ENCODE assay signal across 18 cellular contexts in genomic region chr14:73802431-73803188, GRCh38. TPM values are rescaled to one million over a fixed set of nuclear protein-coding genes. Genes with fewer than 3 reads are reported as not detected.
A peak's percentile ranks its signal among the peaks of the same experiment; 100 is the strongest.
DNase-seq lines count a peak whose midpoint lies in the region; ATAC-seq, FAIRE-seq and TF ChIP-seq lines count a peak whose summit lies in the region.
"Had no signal": no experiment of that assay in that cellular context is flagged by ENCODE, and none has a peak within 500 bp of the region (broad histone marks: within the 10 kb centered on the region; RNA-seq: fewer than 3 reads in every experiment).

No MANE protein-coding gene starts in this region.

- BruUV-seq in GM12878 (replicated peaks; lab: Mats Ljungman, UMichigan) (no TSS peak), HepG2 (replicated peaks; lab: Mats Ljungman, UMichigan) (no TSS peak)

- H4K20me1 ChIP-seq in GM12878 (ENCODE audit: control insufficient read depth, insufficient read depth): no peaks in the 10 kb centered on the region
- H4K20me1 ChIP-seq in HepG2 (ENCODE audit: insufficient read depth, low read length): no peaks in the 10 kb centered on the region

- H3K4me3 Mint-ChIP-seq in type B pancreatic cell: no peak overlapping the region
- no peak overlapping the region for H3K4me3 Mint-ChIP-seq in T-helper 2 cell treated with Interferon-gamma antibody and Interleukin-4, amounts not matched to agents 5 μg/mL and 100 μg/mL, for 36 hours
- H3K4me3 Mint-ChIP-seq: HFFc6 had no signal

- ATAC-seq in GM12878: peak; percentile 61
- ATAC-seq in HepG2: peak; percentile 92

- no peaks in the 10 kb centered on the region for H3K27me3 Mint-ChIP-seq in type B pancreatic cell
- H3K27me3 Mint-ChIP-seq in T-helper 2 cell treated with Interferon-gamma antibody and Interleukin-4, amounts not matched to agents 5 μg/mL and 100 μg/mL, for 36 hours (ENCODE audit: low read depth): no peaks in the 10 kb centered on the region

- TF ChIP-seq CTCF in GM12878 (IDR thresholded peaks at IDR 0.05 in 2 of 3, conservative IDR thresholded peaks at IDR 0.05 in 1 of 3; ENCODE audit: control insufficient read depth in 2 of 3, extremely low read depth in 1 of 3, insufficient read depth in 1 of 3, low read depth in 3 of 3, low read length in 3 of 3) (no peak), HepG2 (CRISPR knock-in tag; IDR thresholded peaks at IDR 0.05) (peak; percentile 12; the same call in 1 of the 2 replicates), type B pancreatic cell (conservative IDR thresholded peaks at IDR 0.05) (no peak)

- WGBS in GM12878 (ENCODE audit: insufficient coverage, insufficient replicate concordance, low lambda C conversion rate, missing lambda C conversion rate): 88% methylated on average over 10 of the region's 10 CpGs
- WGBS in HepG2 (ENCODE audit: low lambda C conversion rate): 4% methylated on average over 6 of the region's 10 CpGs

- CTCF ChIA-PET in GM12878 (lab: Yijun Ruan, JAX): interaction anchor here (0.6 to 1.4 kb wide), 3 partner anchors 23 to 91 kb away, joined by 4 to 6 read pairs (median 4); no protein-coding TSS in a partner anchor
- CTCF ChIA-PET in HepG2 (lab: Yijun Ruan, JAX; ENCODE audit: low intra/inter-chr PET ratio, low total read pairs): no interaction called here

- H2AFZ ChIP-seq in GM12878 (ENCODE audit: control insufficient read depth, low read depth, low read length): no peak overlapping the region
- H2AFZ ChIP-seq in HepG2 (ENCODE audit: low read length): peak overlapping the region; percentile 79

- intact Hi-C loops in GM12878 (cut with micrococcal nuclease; ENCODE audit: unreplicated experiment): no loop called here
- intact Hi-C loops in HepG2 (cut with micrococcal nuclease; ENCODE audit: unreplicated experiment): no loop called here

- H3K9me3 Mint-ChIP-seq in type B pancreatic cell: no peaks in the 10 kb centered on the region
- no peaks in the 10 kb centered on the region for H3K9me3 Mint-ChIP-seq in T-helper 2 cell treated with Interferon-gamma antibody and Interleukin-4, amounts not matched to agents 5 μg/mL and 100 μg/mL, for 36 hours
- H3K9me3 Mint-ChIP-seq: HFFc6 had no signal

- H3K4me2 ChIP-seq in GM12878 (ENCODE audit: control insufficient read depth, insufficient read depth) (no peak overlapping the region), HepG2 (ENCODE audit: low read depth, low read length) (peak overlapping the region; percentile 87)

- peak; percentile 15 for DNase-seq in SIG-M5 treated with dmso at 0.1 percent for 504 hours (lab: John Stamatoyannopoulos, UW; ENCODE audit: unreplicated experiment)
- no peak for DNase-seq in SIG-M5 (lab: John Stamatoyannopoulos, UW)
- DNase-seq in GM12878 (ENCODE audit: low read depth, low spot score): no peak
- no peak for DNase-seq in HepG2 (ENCODE audit: low spot score)
- DNase-seq in type B pancreatic cell (ENCODE audit: extremely low spot score, unreplicated experiment): no peak
- no peak for DNase-seq in NCI-H2227 (lab: John Stamatoyannopoulos, UW; ENCODE audit: unreplicated experiment)
- DNase-seq in T-helper 2 cell treated with Interferon-gamma antibody and Interleukin-4, amounts not matched to agents 5 μg/mL and 100 μg/mL, for 36 hours (ENCODE audit: low spot score): no peak
- no peak for DNase-seq in NCI-H2196 treated with DMSO at 0.1 percent for 48 hours (lab: John Stamatoyannopoulos, UW; ENCODE audit: unreplicated experiment)
- DNase-seq: activated CD4-positive, alpha-beta T cell treated with anti-CD3 and anti-CD28 coated beads for 4 hours; activated gamma-delta T cell treated with Interleukin-2 at 50 U/mL for 16 hours; HFFc6; KBM-7; NCI-H345; SJCRH30; stimulated activated CD4-positive, alpha-beta T cell treated with anti-CD3 and anti-CD28 coated beads, Interleukin-2, amount 100 ng/mL, for 48 hours; substantia nigra had no signal

- H3K36me3 ChIP-seq in GM12878 (ENCODE audit: control insufficient read depth in 2 of 2, insufficient read depth in 2 of 2, low read length in 1 of 2) (no peaks in the 10 kb centered on the region), HepG2 (replicated peaks in 1 of 2; ENCODE audit: control insufficient read depth in 1 of 2, insufficient read depth in 2 of 2, low read length in 2 of 2) (no peaks in the 10 kb centered on the region)
- H3K36me3 ChIP-seq: cardiac muscle cell, neutrophil, SJCRH30 had no signal

- H3K4me1 ChIP-seq in GM12878 (ENCODE audit: control insufficient read depth, insufficient read depth, low read length) (peaks cover 10% of the 10 kb centered on the region), HepG2 (ENCODE audit: insufficient read depth, low read length) (peaks cover 31% of the 10 kb centered on the region)

- H3K9ac ChIP-seq in GM12878 (ENCODE audit: control insufficient read depth, insufficient read depth, low read length): no peak overlapping the region
- peak overlapping the region; percentile 45 for H3K9ac ChIP-seq in HepG2 (ENCODE audit: insufficient read depth, low read depth, low read length)

- no peak for TF ChIP-seq EP300 in GM12878 (IDR thresholded peaks at IDR 0.05; ENCODE audit: borderline replicate concordance in 1 of 2, control insufficient read depth in 1 of 2, low read depth in 2 of 2, low read length in 2 of 2)
- no peak for TF ChIP-seq EP300 in HepG2 (IDR thresholded peaks at IDR 0.05; ENCODE audit: low read depth in 2 of 2, low read length in 2 of 2)
- no peak for TF ChIP-seq EP300 in HepG2 (CRISPR knock-in tag; IDR thresholded peaks at IDR 0.05; ENCODE audit: borderline replicate concordance)

- RAD21 ChIA-PET in GM12878 (lab: Charles Lee; ENCODE audit: unreplicated experiment): interaction anchor here (2.0 kb wide), 1 partner anchor 74 kb away, joined by 5 read pairs; no protein-coding TSS in a partner anchor

- H3K79me2 ChIP-seq in GM12878 (ENCODE audit: control insufficient read depth, insufficient read depth, low read length): no peaks in the 10 kb centered on the region
- H3K79me2 ChIP-seq in HepG2 (ENCODE audit: insufficient read depth, low read length): no peaks in the 10 kb centered on the region

- peaks cover 12% of the 10 kb centered on the region for H3K4me1 Mint-ChIP-seq in type B pancreatic cell (ENCODE audit: unreplicated experiment)
- H3K4me1 Mint-ChIP-seq in T-helper 2 cell treated with Interferon-gamma antibody and Interleukin-4, amounts not matched to agents 5 μg/mL and 100 μg/mL, for 36 hours (ENCODE audit: low read depth): no peaks in the 10 kb centered on the region

- no peaks in the 10 kb centered on the region for H3K27me3 ChIP-seq in GM12878 (replicated peaks in 1 of 2; ENCODE audit: control insufficient read depth in 2 of 2, insufficient read depth in 2 of 2, low read length in 1 of 2)
- no peaks in the 10 kb centered on the region; a peak in 1 of 5 replicates for H3K27me3 ChIP-seq in HepG2 (ENCODE audit: control insufficient read depth in 1 of 2, insufficient read depth in 2 of 2, low read length in 2 of 2)
- H3K27me3 ChIP-seq: cardiac muscle cell, neutrophil, SJCRH30 had no signal

- no peaks in the 10 kb centered on the region for H3K36me3 Mint-ChIP-seq in type B pancreatic cell
- no peaks in the 10 kb centered on the region for H3K36me3 Mint-ChIP-seq in T-helper 2 cell treated with Interferon-gamma antibody and Interleukin-4, amounts not matched to agents 5 μg/mL and 100 μg/mL, for 36 hours (ENCODE audit: low read depth)

- in situ Hi-C loops in GM12878 (cut with MboI) (no loop called here), HepG2 (cut with HindIII; ENCODE audit: extremely low pct_ligation_motif_present, low pct_unique_long_range_greater_than_20kb) (no loop called here)

- POLR2A ChIA-PET in GM12878 (lab: Charles Lee) (interaction anchor here (0.6 kb wide), 1 partner anchor 9 kb away, joined by 3 read pairs; no protein-coding TSS in a partner anchor), HepG2 (lab: Yijun Ruan, JAX) (interaction anchor here (0.6 to 2.2 kb wide), 18 partner anchors 10 to 84 kb away, joined by 3 to 30 read pairs (median 4); partner anchors contain the start of genes PTGR2 and ZNF410)

- SMC1A ChIA-PET in GM12878 (lab: Charles Lee; ENCODE audit: uncharacterized antibody, unreplicated experiment): interaction anchor here (1.2 to 1.3 kb wide), 3 partner anchors 18 to 55 kb away, joined by 3 read pairs; no protein-coding TSS in a partner anchor

- H3K27ac ChIP-seq in GM12878 (ENCODE audit: control insufficient read depth, insufficient read depth): no peak overlapping the region
- H3K27ac ChIP-seq in HepG2 (ENCODE audit: extremely low read length, insufficient read depth, low read length): peak overlapping the region; percentile 39
- H3K27ac ChIP-seq: cardiac muscle cell, neutrophil, SJCRH30 had no signal

- no peak for TF ChIP-seq RAD21 in GM12878 (IDR thresholded peaks at IDR 0.05; ENCODE audit: insufficient read depth, low read depth, low read length)
- TF ChIP-seq RAD21 in HepG2 (CRISPR knock-in tag; IDR thresholded peaks at IDR 0.05): no peak

- H3K9me3 ChIP-seq in GM12878 (replicated peaks; ENCODE audit: control insufficient read depth, insufficient read depth, low read length): no peaks in the 10 kb centered on the region
- H3K9me3 ChIP-seq in HepG2 (ENCODE audit: low read length): no peaks in the 10 kb centered on the region
- H3K9me3 ChIP-seq: neutrophil, SJCRH30 had no signal

- FAIRE-seq in GM12878 (lab: Jason Lieb, UNC): no peak
- FAIRE-seq in HepG2 (lab: Jason Lieb, UNC): peak; percentile 37

- H3K4me3 ChIP-seq in GM12878 (no peak overlapping the region), HepG2 (replicated peaks in 1 of 3; ENCODE audit: insufficient read depth in 1 of 3, low read depth in 2 of 3, low read length in 3 of 3) (peak overlapping the region; percentile 14 to 68 (median 37); a peak in 5 of 6 replicates)
- H3K4me3 ChIP-seq: cardiac muscle cell, SJCRH30 had no signal

- no peak for TF ChIP-seq POLR2A in GM12878 (IDR thresholded peaks at IDR 0.05; ENCODE audit: low read depth, low read length)
- TF ChIP-seq POLR2A in HepG2 (IDR thresholded peaks at IDR 0.05; ENCODE audit: insufficient read depth in 1 of 2, low read depth in 2 of 2, low read length in 2 of 2): peak; percentile 47 to 53; a peak in 2 of 4 replicates

- peak overlapping the region; percentile 46 for H3K27ac Mint-ChIP-seq in type B pancreatic cell
- H3K27ac Mint-ChIP-seq in T-helper 2 cell treated with Interferon-gamma antibody and Interleukin-4, amounts not matched to agents 5 μg/mL and 100 μg/mL, for 36 hours: no peak overlapping the region
- H3K27ac Mint-ChIP-seq: HFFc6 had no signal

RNA-seq across cellular contexts. Expression of gene PTGR2, which starts 49.0 kb away (rescaled TPM):
- total RNA-seq in GM12878 (2013; cell fraction: nucleolus; rRNA removed): 12.8 and 18.8 TPM in 2 replicates
- total RNA-seq in GM12878 (2014; rRNA removed): 4.2 and 5.9 TPM in 2 replicates
- total RNA-seq in GM12878 (2014; rRNA removed; fragmentation: Illumina TruSeq; extraction: Trizol): 8.5 and 10.0 TPM in 2 replicates
- total RNA-seq in GM12878 (2021): 5.3 and 6.1 TPM in 2 replicates
- 2.2 TPM for polyA plus RNA-seq in GM12878 (2011; ENCODE audit: low read depth)
- 3.3 and 5.6 TPM in 2 replicates for polyA plus RNA-seq in GM12878 (2011; rRNA removed)
- polyA plus RNA-seq in GM12878 (2011; cell fraction: cytosol; rRNA removed): 0.47 and 0.63 TPM in 2 replicates
- polyA plus RNA-seq in GM12878 (2011; cell fraction: nucleus; rRNA removed): 1.3 and 1.5 TPM in 2 replicates
- polyA plus RNA-seq in GM12878 (2012): 3.8 and 5.8 TPM in 2 replicates
- 11.8 and 12.8 TPM in 2 replicates for polyA plus RNA-seq in GM12878 (2014; fragmentation: Illumina TruSeq; extraction: Trizol)
- 1 to 10 TPM; 8.9 to 9.6 TPM for polyA plus RNA-seq in GM12878 (2014; fragmentation: Nextera tagmentation; extraction: Ambion mirVana)
- polyA plus RNA-seq in GM12878 (2014; rRNA removed): 5.5 and 8.0 TPM in 2 replicates
- polyA plus RNA-seq in GM12878 (2016; fragmentation: Nextera tagmentation; extraction: Ambion mirVana): 1 to 10 TPM; 7.6 to 9.7 TPM
- 0.51 and 1.0 TPM in 2 replicates for polyA minus RNA-seq in GM12878 (2011; rRNA and poly(A)+ RNA removed)
- not detected in 2 replicates for polyA minus RNA-seq in GM12878 (2011; cell fraction: cytosol; rRNA and poly(A)+ RNA removed)
- polyA minus RNA-seq in GM12878 (2011; cell fraction: nucleus; rRNA and poly(A)+ RNA removed): 0.97 and 1.2 TPM in 2 replicates
- total RNA-seq in HepG2 (2016; rRNA removed; fragmentation: Illumina TruSeq; extraction: Trizol): 4.3 and 5.1 TPM in 2 replicates
- total RNA-seq in HepG2 (2016; cell fraction: cytosol; rRNA removed; fragmentation: Illumina TruSeq; extraction: Trizol; ENCODE audit: low read depth): 1.6 and 1.9 TPM in 2 replicates
- total RNA-seq in HepG2 (2016; cell fraction: insoluble cytoplasmic fraction; rRNA removed; fragmentation: Illumina TruSeq; extraction: Trizol): 3.7 and 4.6 TPM in 2 replicates
- total RNA-seq in HepG2 (2016; cell fraction: membrane; rRNA removed; fragmentation: Illumina TruSeq; extraction: Trizol): 1.5 and 1.6 TPM in 2 replicates
- 3.5 and 3.8 TPM in 2 replicates for total RNA-seq in HepG2 (2016; cell fraction: nucleus; rRNA removed; fragmentation: Illumina TruSeq; extraction: Trizol)
- 3.0 and 3.3 TPM in 2 replicates for polyA plus RNA-seq in HepG2 (2011; rRNA removed)
- 0.86 and 1.8 TPM in 2 replicates for polyA plus RNA-seq in HepG2 (2011; cell fraction: cytosol; rRNA removed)
- 2.6 and 3.6 TPM in 2 replicates for polyA plus RNA-seq in HepG2 (2011; cell fraction: nucleus; rRNA removed)
- polyA plus RNA-seq in HepG2 (2012): 3.2 and 7.0 TPM in 2 replicates
- polyA plus RNA-seq in HepG2 (2016; cell fraction: cytosol; fragmentation: Illumina TruSeq; extraction: Trizol; ENCODE audit: low read depth): 0.29 and 0.70 TPM in 2 replicates
- 4.4 and 6.1 TPM in 2 replicates for polyA plus RNA-seq in HepG2 (2016; cell fraction: insoluble cytoplasmic fraction; fragmentation: Illumina TruSeq; extraction: Trizol; ENCODE audit: low read depth)
- 0.40 and 0.52 TPM in 2 replicates for polyA plus RNA-seq in HepG2 (2016; cell fraction: membrane; fragmentation: Illumina TruSeq; extraction: Trizol; ENCODE audit: low read depth)
- polyA plus RNA-seq in HepG2 (2016; cell fraction: nucleus; fragmentation: Illumina TruSeq; extraction: Trizol; ENCODE audit: insufficient read depth, low read depth): 5.0 and 6.0 TPM in 2 replicates
- polyA minus RNA-seq in HepG2 (2011; rRNA and poly(A)+ RNA removed; ENCODE audit: low replicate concordance): 0.90 and 1.1 TPM in 2 replicates
- 1.1 and 2.1 TPM in 2 replicates for polyA minus RNA-seq in HepG2 (2011; cell fraction: cytosol; rRNA and poly(A)+ RNA removed)
- polyA minus RNA-seq in HepG2 (2011; cell fraction: nucleus; rRNA and poly(A)+ RNA removed): 7.0 and 9.7 TPM in 2 replicates
- total RNA-seq in type B pancreatic cell (ENCODE audit: low replicate concordance): 9.5 and 9.6 TPM in 2 replicates
